8 cellular contexts compared by ENCODE assay signal in genomic region chr1:85275701-85276289, GRCh38. TPM values are rescaled to one million over a fixed set of nuclear protein-coding genes. Genes with fewer than 3 reads are reported as not detected.
DNase-seq lines count a peak whose midpoint lies in the region; ATAC-seq and TF ChIP-seq lines count a peak whose summit lies in the region.

No MANE protein-coding gene starts in this region.

- H3K36me3 Mint-ChIP-seq in activated CD8-positive, alpha-beta T cell treated with anti-CD3 and anti-CD28 coated beads, Interleukin-2, amount 10 ng/mL, durations not matched to agents 7 days and 5 days (ENCODE audit: low read depth) = peaks cover 34% of the 10 kb centered on the region

- intact Hi-C loops in sigmoid colon (cut with DNase I) = no loop called here

- DNase-seq in GM06990 (ENCODE audit: extremely low read depth, insufficient read length) (no peak), sigmoid colon (no peak), MV-4-11 (lab: John Stamatoyannopoulos, UW) (no peak), NCI-H446 treated with DMSO at 0.1 percent for 48 hours (lab: John Stamatoyannopoulos, UW) (no peak), ureter (ENCODE audit: low spot score) (no peak)
- no peak for DNase-seq in activated CD8-positive, alpha-beta T cell treated with anti-CD3 and anti-CD28 coated beads, Interleukin-2, amount 10 ng/mL, durations not matched to agents 7 days and 5 days

- TF ChIP-seq EP300 in gastroesophageal sphincter (IDR thresholded peaks at IDR 0.05) (no peak), sigmoid colon (IDR thresholded peaks at IDR 0.05) (no peak)

- TF ChIP-seq CTCF in GM06990 (IDR thresholded peaks at IDR 0.05; ENCODE audit: insufficient read depth, low read length, poor library complexity, severe bottlenecking) (no peak), gastroesophageal sphincter (IDR thresholded peaks at IDR 0.05) (no peak), sigmoid colon (IDR thresholded peaks at IDR 0.05) (no peak)

- peaks cover 7 to 64% (median 21%) of the 10 kb centered on the region in 3 donors for H3K4me1 ChIP-seq in gastroesophageal sphincter
- peaks cover 0 to 39% (median 31%) of the 10 kb centered on the region in 4 donors for H3K4me1 ChIP-seq in sigmoid colon

- peak overlapping the region; percentile 95 for H3K27ac Mint-ChIP-seq in activated CD8-positive, alpha-beta T cell treated with anti-CD3 and anti-CD28 coated beads, Interleukin-2, amount 10 ng/mL, durations not matched to agents 7 days and 5 days

- H3K9me3 ChIP-seq in gastroesophageal sphincter = no peaks in the 10 kb centered on the region
- no peaks in the 10 kb centered on the region for H3K9me3 ChIP-seq in sigmoid colon

- H3K4me1 Mint-ChIP-seq in activated CD8-positive, alpha-beta T cell treated with anti-CD3 and anti-CD28 coated beads, Interleukin-2, amount 10 ng/mL, durations not matched to agents 7 days and 5 days (ENCODE audit: low read depth) = peaks cover 47% of the 10 kb centered on the region

- H3K4me3 Mint-ChIP-seq in activated CD8-positive, alpha-beta T cell treated with anti-CD3 and anti-CD28 coated beads, Interleukin-2, amount 10 ng/mL, durations not matched to agents 7 days and 5 days = peak overlapping the region; percentile 81

- TF ChIP-seq POLR2A in gastroesophageal sphincter (IDR thresholded peaks at IDR 0.05) (no peak), sigmoid colon (IDR thresholded peaks at IDR 0.05) (no peak)

- H3K27ac ChIP-seq in gastroesophageal sphincter = peak overlapping the region; percentile 91 to 97 (median 94)
- peak overlapping the region; percentile 95 to 98 (median 96) for H3K27ac ChIP-seq in sigmoid colon

- ATAC-seq in HG02678 (IDR thresholded peaks at IDR 0.05; ENCODE audit: unreplicated experiment) (peak; percentile 17), gastroesophageal sphincter (no peak)
- no peak for ATAC-seq in activated CD8-positive, alpha-beta T cell treated with anti-CD3 and anti-CD28 coated beads, Interleukin-2, amount 10 ng/mL, durations not matched to agents 7 days and 5 days

- CTCF ChIA-PET in activated CD8-positive, alpha-beta T cell treated with anti-CD3 and anti-CD28 coated beads, Interleukin-2, amount 10 ng/mL, durations not matched to agents 7 days and 5 days (lab: Charles Lee) = interaction anchor here (0.6 to 4.0 kb wide), 9 partner anchors 17 to 1059 kb away, joined by 3 to 56 read pairs (median 4); partner anchors contain the start of gene C1orf52

- POLR2A ChIA-PET in activated CD8-positive, alpha-beta T cell treated with anti-CD3 and anti-CD28 coated beads, Interleukin-2, amount 10 ng/mL, durations not matched to agents 7 days and 5 days (lab: Charles Lee) = interaction anchor here (0.6 to 2.7 kb wide), 19 partner anchors 9 to 1429 kb away, joined by 3 to 41 read pairs (median 4); partner anchors contain the start of genes C1orf52, CTBS, GNG5 and PRKACB

- peaks cover under 1% of the 10 kb centered on the region for H3K27me3 Mint-ChIP-seq in activated CD8-positive, alpha-beta T cell treated with anti-CD3 and anti-CD28 coated beads, Interleukin-2, amount 10 ng/mL, durations not matched to agents 7 days and 5 days (ENCODE audit: low read depth)

- no peaks in the 10 kb centered on the region; the same call in 1 of the 2 replicates for H3K36me3 ChIP-seq in GM06990 (ENCODE audit: control insufficient read depth, insufficient read depth, low read length)
- H3K36me3 ChIP-seq in gastroesophageal sphincter = peaks cover 0 to 13% of the 10 kb centered on the region in 2 donors
- peaks cover 0 to 2% (median under 1%) of the 10 kb centered on the region in 4 donors for H3K36me3 ChIP-seq in sigmoid colon

- H3K4me3 ChIP-seq in GM06990 (replicated peaks; ENCODE audit: low read depth, low read length) = peak overlapping the region; percentile 99
- peak overlapping the region; percentile 69 to 92 for H3K4me3 ChIP-seq in gastroesophageal sphincter
- H3K4me3 ChIP-seq in sigmoid colon = peak overlapping the region; percentile 74 to 96 (median 95)

- WGBS in gastroesophageal sphincter (ENCODE audit: low coverage in 1 of 2), 2 donors = 1 to 10% methylated on average over 4 of the region's 21 CpGs
- WGBS in sigmoid colon, 2 donors = 1% methylated on average over 21 of the region's 21 CpGs

- H3K9me3 Mint-ChIP-seq in activated CD8-positive, alpha-beta T cell treated with anti-CD3 and anti-CD28 coated beads, Interleukin-2, amount 10 ng/mL, durations not matched to agents 7 days and 5 days (ENCODE audit: insufficient read depth) = no peaks in the 10 kb centered on the region

- H3K27me3 ChIP-seq in GM06990 (replicated peaks; ENCODE audit: control insufficient read depth, insufficient read depth, low read length) (no peaks in the 10 kb centered on the region), gastroesophageal sphincter (no peaks in the 10 kb centered on the region), sigmoid colon (no peaks in the 10 kb centered on the region)

RNA-seq across cellular contexts. Expression of gene BCL10, which starts 0.6 kb away (rescaled TPM):
- total RNA-seq in activated CD8-positive, alpha-beta T cell treated with anti-CD3 and anti-CD28 coated beads, Interleukin-2, amount 10 ng/mL, durations not matched to agents 7 days and 5 days = 10 to 100 TPM; 26.4 to 27.0 TPM
- total RNA-seq in gastroesophageal sphincter = 10 to 100 TPM in 2 of 4 donors, 1 to 10 TPM in 2; 9.4 to 21.3 (median 10.6) TPM
- 10 to 100 TPM in 2 of 4 donors, 1 to 10 TPM in 2; 6.7 to 14.2 (median 9.7) TPM for total RNA-seq in sigmoid colon
- polyA plus RNA-seq in sigmoid colon = 10 to 100 TPM; 33.6 to 49.7 (median 40.8) TPM
- total RNA-seq in ureter = 34.9 TPM

RNA-seq across cellular contexts. Expression of gene C1orf52, which starts 16.3 kb away (rescaled TPM):
- total RNA-seq in activated CD8-positive, alpha-beta T cell treated with anti-CD3 and anti-CD28 coated beads, Interleukin-2, amount 10 ng/mL, durations not matched to agents 7 days and 5 days = 10 to 100 TPM; 25.5 to 29.5 TPM
- 10 to 100 TPM; 12.7 to 27.2 (median 21.0) TPM for total RNA-seq in gastroesophageal sphincter
- 10 to 100 TPM in 3 of 4 donors, 1 to 10 TPM in 1; 8.9 to 31.1 (median 19.4) TPM for total RNA-seq in sigmoid colon
- polyA plus RNA-seq in sigmoid colon = 10 to 100 TPM; 13.2 to 24.0 (median 13.4) TPM
- total RNA-seq in ureter = 30.0 TPM
